In genomic region chr19:50383307-50383851, GRCh38 we compare ENCODE assay signal across 1 cellular context.
A peak's percentile ranks its signal among the peaks of the same experiment; 100 is the strongest.
TF ChIP-seq lines count a peak whose summit lies in the region.

No MANE protein-coding gene starts in this region.

TF ChIP-seq in K562, 482 proteins besides CTCF, POLR2A, EP300 and RAD21 (continued from another document):
- TF ChIP-seq MGA (IDR thresholded peaks at IDR 0.05) (peak; percentile 88), THAP12 (CRISPR knock-in tag; IDR thresholded peaks at IDR 0.05) (no peak), TCF3 (CRISPR knock-in tag; IDR thresholded peaks at IDR 0.05) (0 out of 2 replicates have a peak, but pooled peaks have one; percentile 3), NCOR1 (IDR thresholded peaks at IDR 0.05) (0 out of 2 replicates have a peak, but pooled peaks have one; percentile 11), CCNT2 (IDR thresholded peaks at IDR 0.05; ENCODE audit: borderline replicate concordance, extremely low read depth, insufficient read length, low read depth, low read length) (no peak), ZNF592 (IDR thresholded peaks at IDR 0.05) (peak; percentile 83), NFYB (IDR thresholded peaks at IDR 0.05; ENCODE audit: extremely low read depth, insufficient read length) (no peak), ZNF175 (CRISPR knock-in tag; IDR thresholded peaks at IDR 0.05; ENCODE audit: low read depth) (no peak), ETV5 (CRISPR knock-in tag; IDR thresholded peaks at IDR 0.05; ENCODE audit: low read depth) (0 out of 2 replicates have a peak, but pooled peaks have one; percentile 16), E2F6 (IDR thresholded peaks at IDR 0.05; ENCODE audit: borderline replicate concordance in 1 of 2, extremely low read depth in 1 of 2, insufficient read depth in 1 of 2, insufficient read length in 1 of 2, low read depth in 1 of 2, low read length in 1 of 2, poor library complexity in 1 of 2, severe bottlenecking in 1 of 2) (peak; percentile 36 to 79), FOXM1 (IDR thresholded peaks at IDR 0.05; ENCODE audit: low read depth) (no peak), FOXM1 (CRISPR knock-in tag; IDR thresholded peaks at IDR 0.05; ENCODE audit: low read depth) (0 out of 2 replicates have a peak, but pooled peaks have one; percentile 11), DEAF1 (CRISPR knock-in tag; IDR thresholded peaks at IDR 0.05) (0 out of 2 replicates have a peak, but pooled peaks have one; percentile 21), DNMT1 (IDR thresholded peaks at IDR 0.05) (peak; percentile 89; the same call in 1 of the 2 replicates), NFIX (CRISPR knock-in tag; IDR thresholded peaks at IDR 0.05; ENCODE audit: low read depth) (no peak), ELK1 (CRISPR knock-in tag; IDR thresholded peaks at IDR 0.05) (no peak), TGIF2 (CRISPR knock-in tag; IDR thresholded peaks at IDR 0.05) (no peak)
TF ChIP-seq in K562: peak in this region for 27.
